In the genomic region with DNA sequence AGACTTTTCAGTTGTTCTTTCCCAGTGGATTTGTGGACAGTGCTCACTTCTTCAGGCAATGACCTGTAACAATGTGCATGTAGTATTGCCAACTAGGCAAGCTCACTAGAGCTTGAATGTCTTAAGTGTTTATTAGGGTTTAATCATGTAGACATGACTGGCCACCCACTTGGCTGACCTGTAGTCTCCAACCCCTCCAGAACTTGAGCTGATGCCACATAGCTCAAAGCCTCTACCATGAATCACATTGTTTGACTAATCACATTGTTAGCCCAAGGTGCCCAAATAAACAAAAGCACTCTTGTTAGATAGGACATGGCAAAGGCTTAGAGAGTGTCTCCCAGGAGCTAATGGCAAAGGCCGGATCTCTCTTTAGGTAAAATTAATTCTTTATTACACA, we compare ENCODE assay signal across 14 cellular contexts.
DNase-seq lines count a peak whose midpoint lies in the region; ATAC-seq and TF ChIP-seq lines count a peak whose summit lies in the region.
"Had no signal": no experiment of that assay in that cellular context is flagged by ENCODE, and none has a peak within 500 bp of the region (broad histone marks: within the 10 kb centered on the region; RNA-seq: fewer than 3 reads in every experiment).

No MANE protein-coding gene starts in this region.

- in situ Hi-C loops in astrocyte of the spinal cord (cut with HindIII; ENCODE audit: low sequenced_read_pairs): no loop called here

- ATAC-seq in GM21717 (IDR thresholded peaks at IDR 0.05; ENCODE audit: unreplicated experiment): no peak
- no peak for ATAC-seq in HG02981 (IDR thresholded peaks at IDR 0.05; ENCODE audit: unreplicated experiment)
- ATAC-seq: upper lobe of right lung had no signal

- TF ChIP-seq CTCF in astrocyte of the spinal cord (IDR thresholded peaks at IDR 0.05; ENCODE audit: low read depth, low read length): no peak

- DNase-seq in DMS53 treated with DMSO at 0.1 percent for 48 hours (lab: John Stamatoyannopoulos, UW; ENCODE audit: unreplicated experiment) (peak; percentile 18), M059J (ENCODE audit: low read depth) (peak; percentile 89), astrocyte of the spinal cord (ENCODE audit: low read depth, low spot score) (peak; percentile 73), myocyte (ENCODE audit: low read depth) (peak; percentile 72), NCI-H146 treated with DMSO at 0.1 percent for 48 hours (lab: John Stamatoyannopoulos, UW; ENCODE audit: unreplicated experiment) (no peak), HT-29 (ENCODE audit: low spot score) (no peak)
- DNase-seq: activated CD8-positive, alpha-beta memory T cell treated with anti-CD3 and anti-CD28 coated beads, Interleukin-2, amount 50 U/mL, for 48 hours; anterior cingulate cortex; naive B cell; NCI-H187; small intestine; upper lobe of right lung had no signal

- no peak overlapping the region for H3K4me3 ChIP-seq in astrocyte of the spinal cord (ENCODE audit: low read depth, low read length)
- H3K4me3 ChIP-seq: upper lobe of right lung had no signal

Comparison
In these comparisons a context has a peak if more than half of its experiments do, and no peak if none do; other contexts are left out.
1. DNase-seq: peak in DMS53 treated with DMSO at 0.1 percent for 48 hours (single experiment), M059J (single experiment), astrocyte of the spinal cord (single experiment) and myocyte (single experiment); none in NCI-H146 treated with DMSO at 0.1 percent for 48 hours (single experiment) and HT-29 (single experiment).